In the genomic region with DNA sequence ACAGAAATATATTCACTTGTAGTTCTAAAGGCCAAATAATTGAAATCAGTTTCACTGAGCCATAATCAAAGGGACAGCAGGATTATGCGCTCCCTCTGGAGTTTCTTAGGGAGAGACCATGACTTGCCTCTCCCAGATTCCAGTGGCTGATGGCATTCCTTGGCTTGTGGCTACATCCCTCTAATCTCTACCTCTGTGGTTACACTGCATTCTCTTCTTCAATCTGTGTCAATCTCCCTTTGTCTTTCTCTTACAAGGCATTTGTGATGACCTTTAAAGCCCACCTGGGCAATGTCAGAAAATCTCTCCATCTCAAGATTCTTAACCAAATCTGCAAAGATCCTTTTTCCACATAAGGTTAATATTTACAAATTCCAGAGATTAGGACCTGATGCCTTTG, we compare ENCODE assay signal across 24 cellular contexts.
"Had no signal": no experiment of that assay in that cellular context is flagged by ENCODE, and none has a peak within 500 bp of the region (broad histone marks: within the 10 kb centered on the region; RNA-seq: fewer than 3 reads in every experiment).

No MANE protein-coding gene starts in this region.

- DNase-seq: activated CD4-positive, alpha-beta T cell treated with anti-CD3 and anti-CD28 coated beads, Interleukin-2, amount 10 ng/mL, durations not matched to agents 7 days and 5 days; activated CD8-positive, alpha-beta memory T cell treated with anti-CD3 and anti-CD28 coated beads, Interleukin-2, amount 10 ng/mL, durations not matched to agents 7 days and 5 days; activated CD8-positive, alpha-beta T cell treated with anti-CD3 and anti-CD28 coated beads for 36 hours; activated gamma-delta T cell; activated naive CD4-positive, alpha-beta T cell treated with anti-CD3 and anti-CD28 coated beads, Interleukin-2, amount 50 U/mL, for 16 hours; activated T-cell treated with anti-CD3 and anti-CD28 coated beads for 4 hours; heart left ventricle; left colon; naive thymus-derived CD4-positive, alpha-beta T cell; occipital lobe; right lobe of liver; small intestine; stomach had no signal

- H3K27ac ChIP-seq: breast epithelium, epithelial cell of prostate, heart left ventricle, right lobe of liver, stomach, suprapubic skin, tibial nerve had no signal

- H3K4me1 Mint-ChIP-seq: central memory CD8-positive, alpha-beta T cell; stimulated activated memory B cell treated with anti-CD40 and anti-IgM and Interleukin-4, amounts not matched to agents 10 μg/mL and 1 μg/mL and 100 μg/mL, for 72 hours had no signal

- H3K36me3 Mint-ChIP-seq: activated CD8-positive, alpha-beta memory T cell treated with anti-CD3 and anti-CD28 coated beads, Interleukin-2, amount 10 ng/mL, durations not matched to agents 7 days and 5 days; naive thymus-derived CD4-positive, alpha-beta T cell; stimulated activated memory B cell treated with anti-CD40 and anti-IgM and Interleukin-4, amounts not matched to agents 10 μg/mL and 1 μg/mL and 100 μg/mL, for 72 hours had no signal

- H3K4me3 ChIP-seq: breast epithelium, heart left ventricle, right lobe of liver, stomach, suprapubic skin, tibial nerve had no signal

- H3K4me3 Mint-ChIP-seq: activated CD4-positive, alpha-beta T cell treated with anti-CD3 and anti-CD28 coated beads, Interleukin-2, amount 10 ng/mL, durations not matched to agents 7 days and 5 days; activated CD8-positive, alpha-beta memory T cell treated with anti-CD3 and anti-CD28 coated beads, Interleukin-2, amount 10 ng/mL, durations not matched to agents 7 days and 5 days; activated CD8-positive, alpha-beta T cell treated with anti-CD3 and anti-CD28 coated beads for 36 hours; activated T-helper 1 cell treated with anti-CD3 and anti-CD28 coated beads, Interleukin-12 subunit alpha, Interleukin-12 subunit beta, Interleukin-2, Interleukin-4 antibody, amounts not matched to agents 30 ng/mL and 10 ng/mL and 1 ng/mL, durations not matched to agents 14 hours and 24 hours and 36 hours; central memory CD8-positive, alpha-beta T cell; naive thymus-derived CD4-positive, alpha-beta T cell; neural crest cell; stimulated activated memory B cell treated with anti-CD40 and anti-IgM and Interleukin-4, amounts not matched to agents 10 μg/mL and 1 μg/mL and 100 μg/mL, for 72 hours had no signal

- H3K4me1 ChIP-seq: breast epithelium, right lobe of liver, stomach, suprapubic skin had no signal

- H3K36me3 ChIP-seq: breast epithelium, heart left ventricle, right lobe of liver, stomach, suprapubic skin, tibial nerve had no signal

- H3K27ac Mint-ChIP-seq: activated CD4-positive, alpha-beta T cell treated with anti-CD3 and anti-CD28 coated beads, Interleukin-2, amount 10 ng/mL, durations not matched to agents 7 days and 5 days; activated CD8-positive, alpha-beta memory T cell treated with anti-CD3 and anti-CD28 coated beads, Interleukin-2, amount 10 ng/mL, durations not matched to agents 7 days and 5 days; activated CD8-positive, alpha-beta T cell treated with anti-CD3 and anti-CD28 coated beads for 36 hours; activated T-helper 1 cell treated with anti-CD3 and anti-CD28 coated beads, Interleukin-12 subunit alpha, Interleukin-12 subunit beta, Interleukin-2, Interleukin-4 antibody, amounts not matched to agents 30 ng/mL and 10 ng/mL and 1 ng/mL, durations not matched to agents 14 hours and 24 hours and 36 hours; stimulated activated memory B cell treated with anti-CD40 and anti-IgM and Interleukin-4, amounts not matched to agents 10 μg/mL and 1 μg/mL and 100 μg/mL, for 72 hours had no signal

- H3K27me3 ChIP-seq: breast epithelium, heart left ventricle, right lobe of liver, stomach, suprapubic skin, tibial nerve had no signal

- FAIRE-seq: colon, keratinocyte, small intestine had no signal

- H3K9me3 ChIP-seq: breast epithelium, right lobe of liver, suprapubic skin had no signal

- H3K9me3 Mint-ChIP-seq: activated CD4-positive, alpha-beta T cell treated with anti-CD3 and anti-CD28 coated beads, Interleukin-2, amount 10 ng/mL, durations not matched to agents 7 days and 5 days; activated CD8-positive, alpha-beta T cell treated with anti-CD3 and anti-CD28 coated beads for 36 hours; activated T-helper 1 cell treated with anti-CD3 and anti-CD28 coated beads, Interleukin-12 subunit alpha, Interleukin-12 subunit beta, Interleukin-2, Interleukin-4 antibody, amounts not matched to agents 30 ng/mL and 10 ng/mL and 1 ng/mL, durations not matched to agents 14 hours and 24 hours and 36 hours; naive thymus-derived CD4-positive, alpha-beta T cell; stimulated activated memory B cell treated with anti-CD40 and anti-IgM and Interleukin-4, amounts not matched to agents 10 μg/mL and 1 μg/mL and 100 μg/mL, for 72 hours had no signal

- H3K27me3 Mint-ChIP-seq: activated CD4-positive, alpha-beta T cell treated with anti-CD3 and anti-CD28 coated beads, Interleukin-2, amount 10 ng/mL, durations not matched to agents 7 days and 5 days; activated CD8-positive, alpha-beta memory T cell treated with anti-CD3 and anti-CD28 coated beads, Interleukin-2, amount 10 ng/mL, durations not matched to agents 7 days and 5 days; activated CD8-positive, alpha-beta T cell treated with anti-CD3 and anti-CD28 coated beads for 36 hours; central memory CD8-positive, alpha-beta T cell; naive thymus-derived CD4-positive, alpha-beta T cell; stimulated activated memory B cell treated with anti-CD40 and anti-IgM and Interleukin-4, amounts not matched to agents 10 μg/mL and 1 μg/mL and 100 μg/mL, for 72 hours had no signal

- ATAC-seq: activated CD4-positive, CD25-positive, alpha-beta regulatory T cell treated with anti-CD3 and anti-CD28 coated beads, Interleukin-2, amount 50 U/mL, for 24 hours; activated CD8-positive, alpha-beta memory T cell treated with anti-CD3 and anti-CD28 coated beads, Interleukin-2, amount 10 ng/mL, durations not matched to agents 7 days and 5 days; activated CD8-positive, alpha-beta T cell treated with anti-CD3 and anti-CD28 coated beads for 36 hours; left colon; naive thymus-derived CD4-positive, alpha-beta T cell; stimulated activated memory B cell treated with anti-CD40 and anti-IgM and Interleukin-4, amounts not matched to agents 10 μg/mL and 1 μg/mL and 100 μg/mL, for 72 hours had no signal
